Comparison of ENCODE assay signal across 7 cellular contexts in genomic region chr1:2314297-2314802, GRCh38.
DNase-seq lines count a peak whose midpoint lies in the region; ATAC-seq and TF ChIP-seq lines count a peak whose summit lies in the region.

No MANE protein-coding gene starts in this region.

- H3K27ac ChIP-seq in OCI-LY3 (ENCODE audit: low read length) (no peak overlapping the region), mesenchymal stem cell (ENCODE audit: low read length, poor library complexity, severe bottlenecking) (peak overlapping the region; percentile 39), uterus (peak overlapping the region; percentile 86 to 93)

- H3K4me3 Mint-ChIP-seq in endothelial cell (ENCODE audit: unreplicated experiment): no peak overlapping the region

- peaks cover 23% of the 10 kb centered on the region for H3K79me1 ChIP-seq in mesenchymal stem cell (replicated peaks; ENCODE audit: low read length, poor library complexity, severe bottlenecking)

- H2AFZ ChIP-seq in OCI-LY3 (ENCODE audit: low read depth, low read length) (no peak overlapping the region), mesenchymal stem cell (ENCODE audit: low read depth, low read length) (no peak overlapping the region)

- H4K8ac ChIP-seq in mesenchymal stem cell (ENCODE audit: low read length): peak overlapping the region; percentile 100

- peak overlapping the region; percentile 64 for H3K27ac Mint-ChIP-seq in endothelial cell (ENCODE audit: unreplicated experiment)

- no peaks in the 10 kb centered on the region for H3K27me3 ChIP-seq in GM06990 (replicated peaks; ENCODE audit: control insufficient read depth, insufficient read depth, low read length)
- no peaks in the 10 kb centered on the region for H3K27me3 ChIP-seq in OCI-LY3 (ENCODE audit: low read depth, low read length)
- H3K27me3 ChIP-seq in mesenchymal stem cell (ENCODE audit: control insufficient read depth in 1 of 2, insufficient read depth in 1 of 2, low read length in 2 of 2): peaks cover 0 to 12% of the 10 kb centered on the region in 2 experiments
- H3K27me3 ChIP-seq in uterus: no peaks in the 10 kb centered on the region

- H3K4ac ChIP-seq in mesenchymal stem cell (ENCODE audit: low read depth in 1 of 2, low read length in 2 of 2): peak overlapping the region; percentile 95 to 99

- H3K9me3 Mint-ChIP-seq in endothelial cell (ENCODE audit: unreplicated experiment): no peaks in the 10 kb centered on the region

- peak overlapping the region; percentile 99 for H2BK12ac ChIP-seq in mesenchymal stem cell (ENCODE audit: low read length in 2 of 2)

- ATAC-seq in HG03442 (IDR thresholded peaks at IDR 0.05; ENCODE audit: unreplicated experiment): no peak
- ATAC-seq in HG03469 (IDR thresholded peaks at IDR 0.05; ENCODE audit: unreplicated experiment): no peak

- peaks cover 14% of the 10 kb centered on the region for H3K4me1 ChIP-seq in OCI-LY3 (ENCODE audit: low read length)
- H3K4me1 ChIP-seq in mesenchymal stem cell (ENCODE audit: control insufficient read depth, insufficient read depth, low read depth, low read length): peaks cover 76% of the 10 kb centered on the region
- H3K4me1 ChIP-seq in uterus: peaks cover 0 to 40% of the 10 kb centered on the region in 2 donors

- no peaks in the 10 kb centered on the region for H3K79me2 ChIP-seq in OCI-LY3 (ENCODE audit: low read length)

- H3K36me3 ChIP-seq in GM06990 (ENCODE audit: control insufficient read depth, insufficient read depth, low read length) (no peaks in the 10 kb centered on the region), OCI-LY3 (replicated peaks; ENCODE audit: low read depth, low read length) (no peaks in the 10 kb centered on the region), mesenchymal stem cell (ENCODE audit: control insufficient read depth in 1 of 2, insufficient read depth in 2 of 2, low read depth in 1 of 2, low read length in 2 of 2) (peaks cover 0 to 22% of the 10 kb centered on the region in 2 experiments), uterus (no peaks in the 10 kb centered on the region)

- peaks cover 4% of the 10 kb centered on the region for H3K27me3 Mint-ChIP-seq in endothelial cell (ENCODE audit: unreplicated experiment)

- intact Hi-C loops in uterus (cut with DNase I; ENCODE audit: low total_unique reads): loop anchor here (10.0 kb wide), 1 partner anchor 70 kb away; no protein-coding TSS in a partner anchor

- DNase-seq in GM06990 (ENCODE audit: extremely low read depth, insufficient read length) (no peak), endothelial cell (ENCODE audit: low spot score) (peak; percentile 91), mesenchymal stem cell (peak; percentile 83), uterus (peak; percentile 69 to 70)

- TF ChIP-seq POLR2A in uterus (IDR thresholded peaks at IDR 0.05): peak in 1 of 2 donors; percentile 31

- H3K4me2 ChIP-seq in OCI-LY3 (ENCODE audit: low read length): peak overlapping the region; percentile 80
- peak overlapping the region; percentile 76 for H3K4me2 ChIP-seq in mesenchymal stem cell (ENCODE audit: low read length, poor library complexity, severe bottlenecking)

- peak overlapping the region; percentile 100 for H4K91ac ChIP-seq in mesenchymal stem cell (ENCODE audit: low read length)

- peak overlapping the region; percentile 95 to 97 for H3K18ac ChIP-seq in mesenchymal stem cell (ENCODE audit: low read depth in 1 of 2, low read length in 2 of 2)

- TF ChIP-seq CTCF in GM06990 (IDR thresholded peaks at IDR 0.05; ENCODE audit: insufficient read depth, low read length, poor library complexity, severe bottlenecking) (no peak), OCI-LY3 (IDR thresholded peaks at IDR 0.05; ENCODE audit: low read depth, low read length) (no peak), endothelial cell (IDR thresholded peaks at IDR 0.05; ENCODE audit: unreplicated experiment) (no peak), uterus (IDR thresholded peaks at IDR 0.05) (peak in 1 of 4 experiments; percentile 9)

- H3K9ac ChIP-seq in OCI-LY3 (ENCODE audit: low read length) (peak overlapping the region; percentile 59; the same call in 1 of the 2 replicates), mesenchymal stem cell (ENCODE audit: low read length) (peak overlapping the region; percentile 79)

- peak overlapping the region; percentile 96 for H2AK5ac ChIP-seq in mesenchymal stem cell (ENCODE audit: low read length, severe bottlenecking)

- WGBS in mesenchymal stem cell: 3% methylated on average over 17 of the region's 51 CpGs

- H3K9me3 ChIP-seq in OCI-LY3 (ENCODE audit: insufficient read depth, low read length) (no peaks in the 10 kb centered on the region), mesenchymal stem cell (ENCODE audit: control insufficient read depth, low read length) (no peaks in the 10 kb centered on the region), uterus (no peaks in the 10 kb centered on the region)

- H3K4me1 Mint-ChIP-seq in endothelial cell (ENCODE audit: unreplicated experiment): no peaks in the 10 kb centered on the region

- peak overlapping the region; percentile 56 for H3K4me3 ChIP-seq in GM06990 (replicated peaks; ENCODE audit: low read depth, low read length)
- peak overlapping the region; percentile 78 for H3K4me3 ChIP-seq in OCI-LY3 (ENCODE audit: low read length)
- H3K4me3 ChIP-seq in mesenchymal stem cell (ENCODE audit: insufficient read depth in 1 of 2, low read depth in 1 of 2, low read length in 2 of 2): peak overlapping the region; percentile 62 to 71
- H3K4me3 ChIP-seq in uterus: peak overlapping the region; percentile 30 to 61

- no peaks in the 10 kb centered on the region for H3K36me3 Mint-ChIP-seq in endothelial cell (ENCODE audit: low read depth, unreplicated experiment)

- peak overlapping the region; percentile 83 for H2BK15ac ChIP-seq in mesenchymal stem cell (ENCODE audit: low read depth, poor library complexity, severe bottlenecking)

- H4K20me1 ChIP-seq in OCI-LY3 (ENCODE audit: insufficient read depth, low read length): no peaks in the 10 kb centered on the region

- peak overlapping the region; percentile 68 for H2BK5ac ChIP-seq in mesenchymal stem cell (ENCODE audit: low read depth, low read length, poor library complexity, severe bottlenecking)

- H2BK120ac ChIP-seq in mesenchymal stem cell (ENCODE audit: low read depth, low read length): peak overlapping the region; percentile 100

- H3K23ac ChIP-seq in mesenchymal stem cell (ENCODE audit: low read length in 2 of 2): peak overlapping the region in 1 of 2 experiments; percentile 84

- peak overlapping the region in 1 of 2 experiments; percentile 48 for H3K14ac ChIP-seq in mesenchymal stem cell (ENCODE audit: low read length in 2 of 2)
